ENCODE assay signal across 15 cellular contexts in genomic region chr11:125329786-125330185, GRCh38.
DNase-seq lines count a peak whose midpoint lies in the region; ATAC-seq and TF ChIP-seq lines count a peak whose summit lies in the region.
"Had no signal": no experiment of that assay in that cellular context is flagged by ENCODE, and none has a peak within 500 bp of the region (broad histone marks: within the 10 kb centered on the region; RNA-seq: fewer than 3 reads in every experiment).

No MANE protein-coding gene starts in this region.

- H3K4me3 Mint-ChIP-seq in stimulated activated naive CD8-positive, alpha-beta T cell treated with anti-CD3 and anti-CD28 coated beads, Interleukin-15, amount 100 ng/mL, for 72 hours: no peak overlapping the region
- no peak overlapping the region for H3K4me3 Mint-ChIP-seq in chondrocyte (ENCODE audit: unreplicated experiment)
- H3K4me3 Mint-ChIP-seq: CD8-positive, alpha-beta memory T cell had no signal

- TF ChIP-seq CTCF in chondrocyte (IDR thresholded peaks at IDR 0.05): no peak
- no peak for TF ChIP-seq CTCF in GM10266 (IDR thresholded peaks at IDR 0.05; ENCODE audit: control insufficient read depth, insufficient read depth, low read depth, missing control alignments)

- H3K27ac Mint-ChIP-seq in stimulated activated naive CD8-positive, alpha-beta T cell treated with anti-CD3 and anti-CD28 coated beads, Interleukin-15, amount 100 ng/mL, for 72 hours: no peak overlapping the region
- H3K27ac Mint-ChIP-seq in chondrocyte (ENCODE audit: unreplicated experiment): peak overlapping the region; percentile 19
- H3K27ac Mint-ChIP-seq: CD8-positive, alpha-beta memory T cell had no signal

- DNase-seq in stimulated activated naive CD8-positive, alpha-beta T cell treated with anti-CD3 and anti-CD28 coated beads, Interleukin-15, amount 100 ng/mL, for 72 hours: no peak
- no peak for DNase-seq in stimulated activated naive CD8-positive, alpha-beta T cell treated with anti-CD3 and anti-CD28 coated beads, Interleukin-15, Interleukin-2, amounts not matched to agents 100 U/mL and 50 U/mL, for 24 hours
- no peak for DNase-seq in chondrocyte (ENCODE audit: low spot score)
- peak; percentile 84 for DNase-seq in mesenteric fat pad (ENCODE audit: low spot score)
- DNase-seq in dermis blood vessel endothelial cell: no peak
- DNase-seq in GM10266 (ENCODE audit: extremely low spot score): no peak
- DNase-seq in occipital lobe (lab: John Stamatoyannopoulos, UW): no peak
- DNase-seq: CD8-positive, alpha-beta memory T cell; MG63; NCI-H1105; NCI-H1694; NCI-H446; NCI-H69; SJCRH30 had no signal

- peaks cover 29% of the 10 kb centered on the region for H3K27me3 Mint-ChIP-seq in stimulated activated naive CD8-positive, alpha-beta T cell treated with anti-CD3 and anti-CD28 coated beads, Interleukin-15, amount 100 ng/mL, for 72 hours
- no peaks in the 10 kb centered on the region for H3K27me3 Mint-ChIP-seq in chondrocyte (ENCODE audit: low read depth)

- no peaks in the 10 kb centered on the region for H3K4me1 Mint-ChIP-seq in stimulated activated naive CD8-positive, alpha-beta T cell treated with anti-CD3 and anti-CD28 coated beads, Interleukin-15, amount 100 ng/mL, for 72 hours
- H3K4me1 Mint-ChIP-seq in chondrocyte (ENCODE audit: low read depth): peaks cover 10% of the 10 kb centered on the region
- H3K4me1 Mint-ChIP-seq: CD8-positive, alpha-beta memory T cell had no signal

- ATAC-seq in stimulated activated naive CD8-positive, alpha-beta T cell treated with anti-CD3 and anti-CD28 coated beads, Interleukin-15, amount 100 ng/mL, for 72 hours: peak; percentile 35
- no peak for ATAC-seq in stimulated activated naive CD8-positive, alpha-beta T cell treated with anti-CD3 and anti-CD28 coated beads, Interleukin-15, Interleukin-2, amounts not matched to agents 100 U/mL and 50 U/mL, for 24 hours
- ATAC-seq in HG03135 (IDR thresholded peaks at IDR 0.05; ENCODE audit: unreplicated experiment): no peak

- H3K36me3 Mint-ChIP-seq in chondrocyte (ENCODE audit: low read depth): peaks cover 14% of the 10 kb centered on the region
- H3K36me3 Mint-ChIP-seq: CD8-positive, alpha-beta memory T cell had no signal

- no peaks in the 10 kb centered on the region for H3K9me3 Mint-ChIP-seq in stimulated activated naive CD8-positive, alpha-beta T cell treated with anti-CD3 and anti-CD28 coated beads, Interleukin-15, amount 100 ng/mL, for 72 hours
- no peaks in the 10 kb centered on the region for H3K9me3 Mint-ChIP-seq in chondrocyte (ENCODE audit: low read depth)
- H3K9me3 Mint-ChIP-seq: CD8-positive, alpha-beta memory T cell had no signal
